ENCODE assay signal across 22 cellular contexts in genomic region chr9:76581752-76582151, GRCh38.
"Had no signal": no experiment of that assay in that cellular context is flagged by ENCODE, and none has a peak within 500 bp of the region (broad histone marks: within the 10 kb centered on the region; RNA-seq: fewer than 3 reads in every experiment).

No MANE protein-coding gene starts in this region.

- FAIRE-seq: urothelium cell line had no signal

- H3K4me2 ChIP-seq: neural progenitor cell had no signal

- H3K4me3 Mint-ChIP-seq: activated CD4-positive, alpha-beta memory T cell treated with anti-CD3 and anti-CD28 coated beads, Interleukin-2, amount 10 ng/mL, durations not matched to agents 7 days and 5 days; activated CD4-positive, alpha-beta T cell treated with anti-CD3 and anti-CD28 coated beads, Interleukin-2, amount 10 ng/mL, durations not matched to agents 24 days and 14 days; activated naive CD4-positive, alpha-beta T cell treated with anti-CD3 and anti-CD28 coated beads, Interleukin-2, amount 50 U/mL, for 24 hours; immature natural killer cell; mesothelial cell of epicardium; naive thymus-derived CD8-positive, alpha-beta T cell; neural progenitor cell; stimulated activated naive CD8-positive, alpha-beta T cell treated with anti-CD3 and anti-CD28 coated beads, Interleukin-15, amount 100 ng/mL, for 72 hours had no signal

- ATAC-seq: activated CD4-positive, CD25-positive, alpha-beta regulatory T cell treated with anti-CD3 and anti-CD28 coated beads, Interleukin-2, amount 50 U/mL, for 24 hours; foreskin keratinocyte; left lobe of liver; naive thymus-derived CD8-positive, alpha-beta T cell; stimulated activated naive CD8-positive, alpha-beta T cell treated with anti-CD3 and anti-CD28 coated beads, Interleukin-15, amount 100 ng/mL, for 72 hours had no signal

- H3K9me3 ChIP-seq: prostate gland, tibial nerve had no signal

- H2AFZ ChIP-seq: neural progenitor cell had no signal

- H3K27ac Mint-ChIP-seq: activated CD4-positive, alpha-beta memory T cell treated with anti-CD3 and anti-CD28 coated beads, Interleukin-2, amount 10 ng/mL, durations not matched to agents 7 days and 5 days; activated CD4-positive, alpha-beta T cell treated with anti-CD3 and anti-CD28 coated beads, Interleukin-2, amount 10 ng/mL, durations not matched to agents 24 days and 14 days; activated naive CD4-positive, alpha-beta T cell treated with anti-CD3 and anti-CD28 coated beads, Interleukin-2, amount 50 U/mL, for 24 hours; immature natural killer cell; mesothelial cell of epicardium; naive thymus-derived CD8-positive, alpha-beta T cell; neural progenitor cell had no signal

- H3K36me3 ChIP-seq: brain microvascular endothelial cell, neural progenitor cell, prostate gland, tibial nerve had no signal

- DNase-seq: activated CD4-positive, alpha-beta memory T cell treated with anti-CD3 and anti-CD28 coated beads, Interleukin-2, amount 10 ng/mL, durations not matched to agents 7 days and 5 days; activated CD4-positive, alpha-beta T cell treated with anti-CD3 and anti-CD28 coated beads, Interleukin-2, amount 10 ng/mL, durations not matched to agents 24 days and 14 days; activated gamma-delta T cell treated with Interleukin-2 at 50 U/mL for 16 hours; aorta; brain microvascular endothelial cell; caudate nucleus; effector memory CD4-positive, alpha-beta T cell; foreskin keratinocyte; immature natural killer cell; naive thymus-derived CD8-positive, alpha-beta T cell; stimulated activated CD4-positive, alpha-beta T cell treated with anti-CD3 and anti-CD28 coated beads, Interleukin-1b, Interleukin-23, amount 100 ng/mL, for 48 hours; stimulated activated naive CD8-positive, alpha-beta T cell treated with anti-CD3 and anti-CD28 coated beads, Interleukin-15, amount 100 ng/mL, for 72 hours had no signal

- H3K27ac ChIP-seq: brain microvascular endothelial cell, foreskin keratinocyte, neural progenitor cell, prostate gland, tibial nerve, VCaP had no signal

- H3K4me1 ChIP-seq: foreskin keratinocyte, prostate gland, tibial nerve had no signal

- H3K9me3 Mint-ChIP-seq: activated CD4-positive, alpha-beta memory T cell treated with anti-CD3 and anti-CD28 coated beads, Interleukin-2, amount 10 ng/mL, durations not matched to agents 7 days and 5 days; activated CD4-positive, alpha-beta T cell treated with anti-CD3 and anti-CD28 coated beads, Interleukin-2, amount 10 ng/mL, durations not matched to agents 24 days and 14 days; activated naive CD4-positive, alpha-beta T cell treated with anti-CD3 and anti-CD28 coated beads, Interleukin-2, amount 50 U/mL, for 24 hours; immature natural killer cell; naive thymus-derived CD8-positive, alpha-beta T cell; stimulated activated naive CD8-positive, alpha-beta T cell treated with anti-CD3 and anti-CD28 coated beads, Interleukin-15, amount 100 ng/mL, for 72 hours had no signal

- H3K36me3 Mint-ChIP-seq: activated naive CD4-positive, alpha-beta T cell treated with anti-CD3 and anti-CD28 coated beads, Interleukin-2, amount 50 U/mL, for 24 hours; mesothelial cell of epicardium; naive thymus-derived CD8-positive, alpha-beta T cell; neural progenitor cell had no signal

- H3K27me3 ChIP-seq: brain microvascular endothelial cell, foreskin keratinocyte, neural progenitor cell, tibial nerve had no signal

- H3K4me1 Mint-ChIP-seq: activated naive CD4-positive, alpha-beta T cell treated with anti-CD3 and anti-CD28 coated beads, Interleukin-2, amount 50 U/mL, for 24 hours had no signal

- H3K27me3 Mint-ChIP-seq: activated CD4-positive, alpha-beta memory T cell treated with anti-CD3 and anti-CD28 coated beads, Interleukin-2, amount 10 ng/mL, durations not matched to agents 7 days and 5 days had no signal

- H3K4me3 ChIP-seq: lung, neural progenitor cell, prostate gland, tibial nerve had no signal
